In genomic region chr2:231679906-231680283, GRCh38 we compare ENCODE assay signal across 10 cellular contexts. TPM values are rescaled to one million over a fixed set of nuclear protein-coding genes. Genes with fewer than 3 reads are reported as not detected.
A peak's percentile ranks its signal among the peaks of the same experiment; 100 is the strongest.
DNase-seq lines count a peak whose midpoint lies in the region; ATAC-seq and TF ChIP-seq lines count a peak whose summit lies in the region.
"Had no signal": no experiment of that assay in that cellular context is flagged by ENCODE, and none has a peak within 500 bp of the region (broad histone marks: within the 10 kb centered on the region; RNA-seq: fewer than 3 reads in every experiment).

No MANE protein-coding gene starts in this region.

- H3K9me3 ChIP-seq in ovary, result no peaks in the 10 kb centered on the region

- H3K27ac ChIP-seq in ovary, result peak overlapping the region; percentile 88 to 93

- H3K9me3 Mint-ChIP-seq in endothelial cell (ENCODE audit: unreplicated experiment) (no peaks in the 10 kb centered on the region), T-cell (no peaks in the 10 kb centered on the region)

- no peak overlapping the region for H3K27ac Mint-ChIP-seq in endothelial cell (ENCODE audit: unreplicated experiment)
- H3K27ac Mint-ChIP-seq in T-cell, result no peak overlapping the region

- POLR2A ChIA-PET in T-cell (lab: Charles Lee), result interaction anchor here in 1 of 2 donors (0.5 kb wide), 1 partner anchor 37 kb away, joined by 3 read pairs; no protein-coding TSS in a partner anchor

- ATAC-seq in GM19395 (IDR thresholded peaks at IDR 0.05; ENCODE audit: unreplicated experiment), result no peak
- no peak for ATAC-seq in T-cell (replicated peaks in 1 of 4)

- H3K27me3 ChIP-seq in ovary, result no peaks in the 10 kb centered on the region

- no peak for TF ChIP-seq CTCF in GM12864 (IDR thresholded peaks at IDR 0.05; ENCODE audit: low read depth, low read length, missing control alignments)
- no peak for TF ChIP-seq CTCF in endothelial cell (IDR thresholded peaks at IDR 0.05; ENCODE audit: unreplicated experiment)
- TF ChIP-seq CTCF in ovary (IDR thresholded peaks at IDR 0.05), result no peak

- no peak for TF ChIP-seq POLR2A in ovary (IDR thresholded peaks at IDR 0.05)

- H3K4me1 Mint-ChIP-seq in endothelial cell (ENCODE audit: unreplicated experiment), result peaks cover 10% of the 10 kb centered on the region
- peaks cover 10 to 17% (median 11%) of the 10 kb centered on the region in 3 donors for H3K4me1 Mint-ChIP-seq in T-cell

- H3K36me3 ChIP-seq in ovary, result no peaks in the 10 kb centered on the region

- DNase-seq in GM12864 (ENCODE audit: low read depth) (no peak), NCI-H510A (lab: John Stamatoyannopoulos, UW) (peak; percentile 90), endothelial cell (ENCODE audit: low spot score) (no peak), ovary (no peak), HuH-7 (ENCODE audit: low spot score) (no peak), NCI-H2029 treated with DMSO at 0.1 percent for 48 hours (lab: John Stamatoyannopoulos, UW) (no peak), T-cell (no peak)
- DNase-seq: GDM1, NCI-H748 treated with DMSO at 0.1 percent for 48 hours had no signal

- H3K36me3 Mint-ChIP-seq in endothelial cell (ENCODE audit: low read depth, unreplicated experiment) (no peaks in the 10 kb centered on the region), T-cell (no peaks in the 10 kb centered on the region)

- H3K4me3 Mint-ChIP-seq in endothelial cell (ENCODE audit: unreplicated experiment), result peak overlapping the region; percentile 74
- H3K4me3 Mint-ChIP-seq in T-cell, result peak overlapping the region in 1 of 3 donors; percentile 50

- H3K4me3 ChIP-seq in GM12864 (ENCODE audit: low read depth, low read length) (peak overlapping the region; percentile 66), ovary (no peak overlapping the region)

- intact Hi-C loops in ovary (cut with DNase I), result loop anchor here in 2 of 4 donors (2.0 to 5.0 kb wide), 2 partner anchors 35 to 68 kb away; no protein-coding TSS in a partner anchor

- CTCF ChIA-PET in T-cell (lab: Charles Lee), result interaction anchor here (0.6 to 6.0 kb wide), 5 partner anchors 34 to 68 kb away, joined by 3 to 91 read pairs (median 4); no protein-coding TSS in a partner anchor

- WGBS in ovary, 3 donors, result 84 to 87% (median 85%) methylated on average over 11 of the region's 11 CpGs

- TF ChIP-seq EP300 in ovary (IDR thresholded peaks at IDR 0.05), result no peak

- H3K27me3 Mint-ChIP-seq in endothelial cell (ENCODE audit: unreplicated experiment), result peaks cover 18% of the 10 kb centered on the region
- H3K27me3 Mint-ChIP-seq in T-cell, result peaks cover 14 to 26% of the 10 kb centered on the region in 2 donors

- H3K4me1 ChIP-seq in ovary (ENCODE audit: insufficient read depth), result peaks cover 6% of the 10 kb centered on the region

RNA-seq across cellular contexts. Expression of gene PTMA, which starts 28.4 kb away (rescaled TPM):
- total RNA-seq in endothelial cell (ENCODE audit: unreplicated experiment) (592 TPM), ovary (1,000 to 10,000 TPM in 2 of 7 donors, 100 to 1,000 TPM in 5; 755 to 1,301 (median 902) TPM), T-cell (1,000 to 10,000 TPM; 1,067 to 1,378 (median 1,149) TPM)
- polyA plus RNA-seq in ovary, result 1,000 to 10,000 TPM; 1,827 to 1,991 TPM
